In genomic region chr9:23698161-23698560, GRCh38 we compare ENCODE assay signal across 2 cellular contexts.
"Had no signal": no experiment of that assay in that cellular context is flagged by ENCODE, and none has a peak within 500 bp of the region (broad histone marks: within the 10 kb centered on the region; RNA-seq: fewer than 3 reads in every experiment).

No MANE protein-coding gene starts in this region.

- ATAC-seq: GM12878 had no signal

- H3K4me3 ChIP-seq: GM12878 had no signal

- DNase-seq: GDM1 had no signal
